Comparison of ENCODE assay signal across 8 cellular contexts in genomic region chr3:69324362-69325025, GRCh38.
DNase-seq lines count a peak whose midpoint lies in the region; ATAC-seq and TF ChIP-seq lines count a peak whose summit lies in the region.

No MANE protein-coding gene starts in this region.

- DNase-seq in CD14-positive monocyte (ENCODE audit: low spot score) = no peak
- no peak for DNase-seq in T-helper 17 cell
- DNase-seq in left lung = no peak
- DNase-seq in activated naive CD4-positive, alpha-beta T cell treated with anti-CD3 and anti-CD28 coated beads, Interleukin-2, amount 50 U/mL, for 16 hours = no peak
- no peak for DNase-seq in transverse colon
- DNase-seq in activated T-cell treated with anti-CD3 and anti-CD28 coated beads, Interleukin-2, amount 50 U/mL, for 4 hours = no peak

- peak overlapping the region; percentile 48 to 72 for H3K4me3 Mint-ChIP-seq in CD14-positive monocyte
- H3K4me3 Mint-ChIP-seq in T-helper 17 cell = no peak overlapping the region
- H3K4me3 Mint-ChIP-seq in activated T-cell treated with anti-CD3 and anti-CD28 coated beads, Interleukin-2, amount 50 U/mL, for 4 hours = no peak overlapping the region

- no peak for TF ChIP-seq POLR2A in transverse colon (IDR thresholded peaks at IDR 0.05)

- H3K36me3 Mint-ChIP-seq in CD14-positive monocyte = peaks cover 10 to 19% of the 10 kb centered on the region in 2 donors
- H3K36me3 Mint-ChIP-seq in T-helper 17 cell (ENCODE audit: low read depth) = peaks cover 2% of the 10 kb centered on the region
- H3K36me3 Mint-ChIP-seq in activated T-cell treated with anti-CD3 and anti-CD28 coated beads, Interleukin-2, amount 50 U/mL, for 4 hours (ENCODE audit: insufficient read depth) = no peaks in the 10 kb centered on the region

- H3K27me3 ChIP-seq in left lung (no peaks in the 10 kb centered on the region), transverse colon (no peaks in the 10 kb centered on the region)

- 43 to 74% methylated on average over 5 to 7 of the region's 7 CpGs for WGBS in transverse colon (ENCODE audit: low coverage in 1 of 2), 2 donors

- no peaks in the 10 kb centered on the region for H3K9me3 Mint-ChIP-seq in CD14-positive monocyte
- no peaks in the 10 kb centered on the region for H3K9me3 Mint-ChIP-seq in activated T-cell treated with anti-CD3 and anti-CD28 coated beads, Interleukin-2, amount 50 U/mL, for 4 hours

- peak; percentile 35 for ATAC-seq in GM19025 (IDR thresholded peaks at IDR 0.05; ENCODE audit: low read depth, unreplicated experiment)
- peak; percentile 47 for ATAC-seq in HG03342 (IDR thresholded peaks at IDR 0.05; ENCODE audit: unreplicated experiment)
- ATAC-seq in T-helper 17 cell = no peak
- ATAC-seq in left lung = peak; percentile 16
- no peak for ATAC-seq in activated T-cell treated with anti-CD3 and anti-CD28 coated beads, Interleukin-2, amount 50 U/mL, for 4 hours

- H3K27me3 Mint-ChIP-seq in CD14-positive monocyte (ENCODE audit: low read depth in 3 of 3) (peaks cover 0 to 1% (median 0%) of the 10 kb centered on the region in 3 donors), T-helper 17 cell (no peaks in the 10 kb centered on the region)
- no peaks in the 10 kb centered on the region for H3K27me3 Mint-ChIP-seq in activated T-cell treated with anti-CD3 and anti-CD28 coated beads, Interleukin-2, amount 50 U/mL, for 4 hours (ENCODE audit: low read depth)

- H3K27ac ChIP-seq in left lung = peak overlapping the region in 1 of 2 donors; percentile 16
- H3K27ac ChIP-seq in transverse colon = no peak overlapping the region

- peak; percentile 43 for TF ChIP-seq CTCF in CD14-positive monocyte (IDR thresholded peaks at IDR 0.05)
- TF ChIP-seq CTCF in left lung (IDR thresholded peaks at IDR 0.05) = peak in 1 of 2 donors; percentile 38
- TF ChIP-seq CTCF in transverse colon (IDR thresholded peaks at IDR 0.05) = peak in 2 of 5 experiments; percentile 8 to 14

- peaks cover 57 to 88% of the 10 kb centered on the region in 2 donors for H3K4me1 ChIP-seq in left lung
- peaks cover 0 to 38% (median 16%) of the 10 kb centered on the region in 4 donors for H3K4me1 ChIP-seq in transverse colon

- H3K4me3 ChIP-seq in left lung (no peak overlapping the region), transverse colon (no peak overlapping the region)

- no peak for TF ChIP-seq EP300 in transverse colon (IDR thresholded peaks at IDR 0.05; ENCODE audit: low read depth)

- H3K36me3 ChIP-seq in left lung (no peaks in the 10 kb centered on the region), transverse colon (no peaks in the 10 kb centered on the region)

- H3K27ac Mint-ChIP-seq in CD14-positive monocyte (peak overlapping the region; percentile 68 to 83 (median 75)), T-helper 17 cell (peak overlapping the region; percentile 79)

- H3K4me1 Mint-ChIP-seq in CD14-positive monocyte (peaks cover 74% of the 10 kb centered on the region), T-helper 17 cell (peaks cover 14% of the 10 kb centered on the region)
- peaks cover 46% of the 10 kb centered on the region for H3K4me1 Mint-ChIP-seq in activated T-cell treated with anti-CD3 and anti-CD28 coated beads, Interleukin-2, amount 50 U/mL, for 4 hours (ENCODE audit: low read depth)

- H3K9me3 ChIP-seq in T-helper 17 cell (ENCODE audit: control insufficient read depth, low read length, poor library complexity, severe bottlenecking) (no peaks in the 10 kb centered on the region), left lung (no peaks in the 10 kb centered on the region), transverse colon (no peaks in the 10 kb centered on the region)

- intact Hi-C loops in CD14-positive monocyte (cut with micrococcal nuclease) = loop anchor here in 1 of 2 donors (10.0 kb wide), 1 partner anchor 110 kb away; no protein-coding TSS in a partner anchor
- intact Hi-C loops in left lung (cut with DNase I) = loop anchor here in 1 of 2 donors (10.0 kb wide), 1 partner anchor 100 kb away; no protein-coding TSS in a partner anchor
- intact Hi-C loops in transverse colon (cut with DNase I; ENCODE audit: low total_unique reads) = no loop called here

- in situ Hi-C loops in transverse colon (cut with MboI; ENCODE audit: low pct_ligation_motif_present in 1 of 4, low pct_unique_long_range_greater_than_20kb in 1 of 4, low sequenced_read_pairs in 3 of 4) = loop anchor here in 3 of 4 donors (25.0 kb wide), 3 partner anchors 88 to 338 kb away; no protein-coding TSS in a partner anchor

Comparison
In these comparisons a context has a peak if more than half of its experiments do, and no peak if none do; other contexts are left out.
1. H3K4me3 Mint-ChIP-seq: peak in CD14-positive monocyte (2 of 2); none in T-helper 17 cell (single experiment) and activated T-cell treated with anti-CD3 and anti-CD28 coated beads, Interleukin-2, amount 50 U/mL, for 4 hours (single experiment).
2. ATAC-seq: peak in GM19025 (single experiment), HG03342 (single experiment) and left lung (single experiment); none in T-helper 17 cell (single experiment) and activated T-cell treated with anti-CD3 and anti-CD28 coated beads, Interleukin-2, amount 50 U/mL, for 4 hours (0 of 2).